Comparison of ENCODE assay signal across 35 cellular contexts in genomic region chr4:140357868-140358267, GRCh38.
"Had no signal": no experiment of that assay in that cellular context is flagged by ENCODE, and none has a peak within 500 bp of the region (broad histone marks: within the 10 kb centered on the region; RNA-seq: fewer than 3 reads in every experiment).

No MANE protein-coding gene starts in this region.

- H3K27ac ChIP-seq: brain microvascular endothelial cell, Peyer's patch, SJSA1, VCaP had no signal

- H3K4me1 Mint-ChIP-seq: activated B cell treated with CpG ODN at 0.5 μM for 24 hours had no signal

- H3K9me3 ChIP-seq: Peyer's patch, SJSA1, SK-N-SH had no signal

- H3K4me1 ChIP-seq: SJSA1 had no signal

- H3K4me3 Mint-ChIP-seq: activated B cell treated with CpG ODN at 0.5 μM for 24 hours; activated CD4-positive, alpha-beta memory T cell treated with anti-CD3 and anti-CD28 coated beads, Interleukin-2, amount 10 ng/mL, durations not matched to agents 7 days and 5 days; activated CD8-positive, alpha-beta memory T cell treated with anti-CD3 and anti-CD28 coated beads, Interleukin-2, amount 10 ng/mL, durations not matched to agents 7 days and 5 days; activated naive CD4-positive, alpha-beta T cell treated with anti-CD3 and anti-CD28 coated beads, Interleukin-2, amount 10 ng/mL, durations not matched to agents 7 days and 5 days; activated naive CD8-positive, alpha-beta T cell; activated naive CD8-positive, alpha-beta T cell treated with anti-CD3 and anti-CD28 coated beads, Interleukin-2, amount 50 U/mL, for 24 hours; T-helper 1 cell treated with Interleukin-12 subunit alpha and Interleukin-12 subunit beta and Interleukin-4 antibody, amounts not matched to agents 30 μg/mL and 1 μg/mL, for 36 hours; T-helper 2 cell treated with Interferon-gamma antibody and Interleukin-4, amounts not matched to agents 5 μg/mL and 100 μg/mL, for 36 hours had no signal

- H3K36me3 Mint-ChIP-seq: activated CD8-positive, alpha-beta memory T cell treated with anti-CD3 and anti-CD28 coated beads, Interleukin-2, amount 10 ng/mL, durations not matched to agents 7 days and 5 days; activated naive CD4-positive, alpha-beta T cell treated with anti-CD3 and anti-CD28 coated beads, Interleukin-2, amount 10 ng/mL, durations not matched to agents 7 days and 5 days; activated naive CD8-positive, alpha-beta T cell had no signal

- H3K27ac Mint-ChIP-seq: activated B cell treated with CpG ODN at 0.5 μM for 24 hours; activated CD4-positive, alpha-beta memory T cell treated with anti-CD3 and anti-CD28 coated beads, Interleukin-2, amount 10 ng/mL, durations not matched to agents 7 days and 5 days; activated CD8-positive, alpha-beta memory T cell treated with anti-CD3 and anti-CD28 coated beads, Interleukin-2, amount 10 ng/mL, durations not matched to agents 7 days and 5 days; activated naive CD4-positive, alpha-beta T cell treated with anti-CD3 and anti-CD28 coated beads, Interleukin-2, amount 10 ng/mL, durations not matched to agents 7 days and 5 days; activated naive CD8-positive, alpha-beta T cell; activated naive CD8-positive, alpha-beta T cell treated with anti-CD3 and anti-CD28 coated beads, Interleukin-2, amount 50 U/mL, for 24 hours; T-helper 1 cell treated with Interleukin-12 subunit alpha and Interleukin-12 subunit beta and Interleukin-4 antibody, amounts not matched to agents 30 μg/mL and 1 μg/mL, for 36 hours; T-helper 2 cell treated with Interferon-gamma antibody and Interleukin-4, amounts not matched to agents 5 μg/mL and 100 μg/mL, for 36 hours had no signal

- H3K9me3 Mint-ChIP-seq: activated B cell treated with CpG ODN at 0.5 μM for 24 hours; activated CD4-positive, alpha-beta memory T cell treated with anti-CD3 and anti-CD28 coated beads, Interleukin-2, amount 10 ng/mL, durations not matched to agents 7 days and 5 days; activated naive CD4-positive, alpha-beta T cell treated with anti-CD3 and anti-CD28 coated beads, Interleukin-2, amount 10 ng/mL, durations not matched to agents 7 days and 5 days; activated naive CD8-positive, alpha-beta T cell treated with anti-CD3 and anti-CD28 coated beads, Interleukin-2, amount 50 U/mL, for 24 hours; T-helper 1 cell treated with Interleukin-12 subunit alpha and Interleukin-12 subunit beta and Interleukin-4 antibody, amounts not matched to agents 30 μg/mL and 1 μg/mL, for 36 hours; T-helper 2 cell treated with Interferon-gamma antibody and Interleukin-4, amounts not matched to agents 5 μg/mL and 100 μg/mL, for 36 hours had no signal

- H3K9ac ChIP-seq: SK-N-SH had no signal

- H3K4me3 ChIP-seq: Peyer's patch, SJSA1 had no signal

- DNase-seq: activated B cell treated with CpG ODN at 0.5 μM for 24 hours; activated CD4-positive, alpha-beta memory T cell treated with anti-CD3 and anti-CD28 coated beads, Interleukin-2, amount 10 ng/mL, durations not matched to agents 7 days and 5 days; activated CD4-positive, alpha-beta T cell treated with anti-CD3 and anti-CD28 coated beads for 1 hour; activated CD4-positive, alpha-beta T cell treated with anti-CD3 and anti-CD28 coated beads for 48 hours; activated CD8-positive, alpha-beta memory T cell treated with anti-CD3 and anti-CD28 coated beads for 24 hours; activated CD8-positive, alpha-beta memory T cell treated with anti-CD3 and anti-CD28 coated beads, Interleukin-2, amount 10 ng/mL, durations not matched to agents 7 days and 5 days; activated CD8-positive, alpha-beta memory T cell treated with anti-CD3 and anti-CD28 coated beads, Interleukin-2, amount 50 U/mL, for 48 hours; activated effector memory CD4-positive, alpha-beta T cell treated with Interleukin-2 at 50 U/mL for 16 hours; activated naive CD4-positive, alpha-beta T cell treated with anti-CD3 and anti-CD28 coated beads, Interleukin-2, amount 10 ng/mL, durations not matched to agents 7 days and 5 days; activated naive CD8-positive, alpha-beta T cell treated with anti-CD3 and anti-CD28 coated beads, Interleukin-2, amount 50 U/mL, for 24 hours; activated T-cell treated with anti-CD3 and anti-CD28 coated beads, Interleukin-2, amount 50 U/mL, for 48 hours; anterior cingulate cortex; brain microvascular endothelial cell; central memory CD4-positive, alpha-beta T cell; Karpas-422; NCI-H1048; NCI-H1436 treated with DMSO at 0.1 percent for 48 hours; NCI-H187; NCI-H2029 treated with DMSO at 0.1 percent for 48 hours; NCI-H2107; NCI-H2171; NCI-H510A; NCI-H526; NCI-H748 treated with DMSO at 0.1 percent for 48 hours; NK-92 treated with Interleukin-12 subunit alpha and Interleukin-12 subunit beta, amount 100 ng/mL, for 24 hours; PC-3; RPMI8226; SHP77 treated with DMSO at 0.1 percent for 48 hours; SK-N-SH had no signal

- H3K4me2 ChIP-seq: SK-N-SH had no signal

- H3K36me3 ChIP-seq: brain microvascular endothelial cell, Peyer's patch, SJSA1 had no signal

- H3K27me3 ChIP-seq: brain microvascular endothelial cell, Peyer's patch had no signal

- H3K27me3 Mint-ChIP-seq: activated naive CD8-positive, alpha-beta T cell; activated naive CD8-positive, alpha-beta T cell treated with anti-CD3 and anti-CD28 coated beads, Interleukin-2, amount 50 U/mL, for 24 hours had no signal

- H3K9me2 ChIP-seq: SK-N-SH had no signal
